ENCODE assay signal across 34 cellular contexts in genomic region chr1:216750962-216751361, GRCh38. TPM values are rescaled to one million over a fixed set of nuclear protein-coding genes. Genes with fewer than 3 reads are reported as not detected.
"Had no signal": no experiment of that assay in that cellular context is flagged by ENCODE, and none has a peak within 500 bp of the region (broad histone marks: within the 10 kb centered on the region; RNA-seq: fewer than 3 reads in every experiment).

No MANE protein-coding gene starts in this region.

- ATAC-seq: activated CD8-positive, alpha-beta memory T cell treated with anti-CD3 and anti-CD28 coated beads, Interleukin-2, amount 10 ng/mL, durations not matched to agents 7 days and 5 days; activated T-cell treated with anti-CD3 and anti-CD28 coated beads, Interleukin-2, amount 50 U/mL, for 72 hours; activated T-helper 17 cell treated with anti-CD3 and anti-CD28 coated beads, Interleukin-2, amount 50 U/mL, for 72 hours; K562 had no signal

- H3K4me3 ChIP-seq: ascending aorta, cardiac muscle cell, K562, Peyer's patch had no signal

- H3K27ac ChIP-seq: ascending aorta, cardiac muscle cell, Peyer's patch, WERI-Rb-1 had no signal

- DNase-seq: activated CD4-positive, alpha-beta memory T cell treated with anti-CD3 and anti-CD28 coated beads, Interleukin-2, amount 10 ng/mL, durations not matched to agents 7 days and 5 days; activated CD4-positive, alpha-beta T cell treated with anti-CD3 and anti-CD28 coated beads for 1 hour; activated CD4-positive, alpha-beta T cell treated with anti-CD3 and anti-CD28 coated beads for 48 hours; activated CD4-positive, CD25-positive, alpha-beta regulatory T cell; activated CD8-positive, alpha-beta memory T cell treated with anti-CD3 and anti-CD28 coated beads for 24 hours; activated CD8-positive, alpha-beta memory T cell treated with anti-CD3 and anti-CD28 coated beads, Interleukin-2, amount 10 ng/mL, durations not matched to agents 7 days and 5 days; activated CD8-positive, alpha-beta memory T cell treated with anti-CD3 and anti-CD28 coated beads, Interleukin-2, amount 50 U/mL, for 48 hours; activated effector memory CD4-positive, alpha-beta T cell treated with anti-CD3 and anti-CD28 coated beads, Interleukin-2, amount 50 U/mL, for 16 hours; activated naive CD4-positive, alpha-beta T cell; activated naive CD4-positive, alpha-beta T cell treated with anti-CD3 and anti-CD28 coated beads, Interleukin-2, amount 50 U/mL, for 16 hours; activated naive CD8-positive, alpha-beta T cell treated with anti-CD3 and anti-CD28 coated beads for 36 hours; activated T-cell treated with anti-CD3 and anti-CD28 coated beads, Interleukin-2, amount 50 U/mL, for 72 hours; amniotic stem cell; Karpas-422; NCI-H1048; NCI-H1105 treated with DMSO at 0.1 percent for 48 hours; NCI-H1436; NCI-H1694; NCI-H2029; NCI-H345; NCI-H526; NCI-H748 treated with DMSO at 0.1 percent for 48 hours; NK-92 treated with Interleukin-12 subunit alpha and Interleukin-12 subunit beta, amount 100 ng/mL, for 24 hours; PC-3; Peyer's patch; RPMI8226; T1000; WERI-Rb-1 had no signal

- H3K27me3 ChIP-seq: ascending aorta, cardiac muscle cell, Peyer's patch had no signal

- H3K9me3 ChIP-seq: ascending aorta, Peyer's patch had no signal

- H3K36me3 ChIP-seq: ascending aorta, cardiac muscle cell, Peyer's patch, WERI-Rb-1 had no signal

- H3K4me1 ChIP-seq: ascending aorta, Peyer's patch had no signal

RNA-seq across cellular contexts. Expression of gene ESRRG, which starts 27.7 kb away (rescaled TPM):
- total RNA-seq: activated CD4-positive, alpha-beta memory T cell treated with anti-CD3 and anti-CD28 coated beads, Interleukin-2, amount 10 ng/mL, durations not matched to agents 7 days and 5 days; activated CD8-positive, alpha-beta memory T cell treated with anti-CD3 and anti-CD28 coated beads, Interleukin-2, amount 10 ng/mL, durations not matched to agents 7 days and 5 days; activated naive CD8-positive, alpha-beta T cell treated with anti-CD3 and anti-CD28 coated beads for 36 hours; activated T-cell treated with anti-CD3 and anti-CD28 coated beads, Interleukin-2, amount 50 U/mL, for 72 hours; activated T-helper 17 cell treated with anti-CD3 and anti-CD28 coated beads, Interleukin-2, amount 50 U/mL, for 72 hours; ascending aorta; K562; T-helper 1 cell treated with Interleukin-12 subunit alpha and Interleukin-12 subunit beta and Interleukin-4 antibody, amounts not matched to agents 30 ng/mL and 1 ng/mL, for 36 hours; T-helper 2 cell treated with Interferon-gamma antibody and Interleukin-4, amounts not matched to agents 100 ng/mL and 5 ng/mL, for 36 hours had no signal
- polyA plus RNA-seq: K562 had no signal
